8 cellular contexts compared by ENCODE assay signal in genomic region chr18:34707670-34708069, GRCh38. TPM values are rescaled to one million over a fixed set of nuclear protein-coding genes. Genes with fewer than 3 reads are reported as not detected.
DNase-seq lines count a peak whose midpoint lies in the region; ATAC-seq and TF ChIP-seq lines count a peak whose summit lies in the region.

No MANE protein-coding gene starts in this region.

- ATAC-seq in HCT116 (peak; percentile 80), HG02798 (IDR thresholded peaks at IDR 0.05; ENCODE audit: poor library complexity, unreplicated experiment) (no peak), GM21723 (IDR thresholded peaks at IDR 0.05; ENCODE audit: unreplicated experiment) (no peak)

- H3K27me3 ChIP-seq in HCT116 (ENCODE audit: insufficient read depth, low read length) = no peaks in the 10 kb centered on the region

- H3K9me3 ChIP-seq in HCT116 (ENCODE audit: control insufficient read depth in 1 of 2, insufficient read depth in 1 of 2, low read depth in 1 of 2, low read length in 2 of 2) = no peaks in the 10 kb centered on the region

- peak overlapping the region; percentile 14; the same call in 1 of the 2 replicates for H3K27ac ChIP-seq in HCT116 (ENCODE audit: low read depth, low read length)

- POLR2A ChIA-PET in HCT116 (lab: Charles Lee) = no interaction called here

- no peaks in the 10 kb centered on the region for H4K20me1 ChIP-seq in HCT116 (ENCODE audit: insufficient read depth)

- peak overlapping the region in 1 of 2 experiments; percentile 43; a peak in 2 of 4 replicates for H3K4me3 ChIP-seq in HCT116 (replicated peaks in 1 of 2; ENCODE audit: low read depth in 1 of 2, low read length in 2 of 2)

- no peak overlapping the region; the same call in 1 of the 2 replicates for H3K9ac ChIP-seq in HCT116 (ENCODE audit: low read length)

- intact Hi-C loops in HCT116 (cut with micrococcal nuclease) = no loop called here

- H2AFZ ChIP-seq in HCT116 (ENCODE audit: low read depth, low read length, poor library complexity, severe bottlenecking) = peak overlapping the region; percentile 79

- CTCF ChIA-PET in HCT116 (lab: Charles Lee) = no interaction called here

- peak overlapping the region; percentile 71 for H3K4me2 ChIP-seq in HCT116 (ENCODE audit: low read length)

- no peaks in the 10 kb centered on the region for H3K36me3 ChIP-seq in HCT116 (ENCODE audit: control insufficient read depth in 1 of 2, insufficient read depth in 2 of 2, low read length in 2 of 2)

- BruUV-seq in HCT116 (replicated peaks; lab: Mats Ljungman, UMichigan) = no TSS peak

- no peaks in the 10 kb centered on the region for H3K9me2 ChIP-seq in HCT116 (ENCODE audit: insufficient read depth)

- DNase-seq in HCT116 (ENCODE audit: low read depth, low spot score) (peak; percentile 70), NCI-H82 treated with DMSO at 0.1 percent for 48 hours (lab: John Stamatoyannopoulos, UW; ENCODE audit: unreplicated experiment) (peak; percentile 49), fibroblast of gingiva (ENCODE audit: low read depth) (peak; percentile 90), putamen (ENCODE audit: low spot score) (peak; percentile 64), epidermal melanocyte (ENCODE audit: insufficient read length, low spot score) (no peak), NCI-H1694 treated with DMSO at 0.1 percent for 48 hours (lab: John Stamatoyannopoulos, UW) (no peak)

- no peak for TF ChIP-seq CTCF in HCT116 (IDR thresholded peaks at IDR 0.05 in 2 of 3, conservative IDR thresholded peaks at IDR 0.05 in 1 of 3; ENCODE audit: borderline replicate concordance in 1 of 3, insufficient read depth in 1 of 3, low read depth in 2 of 3, low read length in 2 of 3)

- peaks cover 19 to 20% of the 10 kb centered on the region in 2 experiments for H3K4me1 ChIP-seq in HCT116 (ENCODE audit: control insufficient read depth in 1 of 2, insufficient read depth in 2 of 2, low read length in 2 of 2)

- no peaks in the 10 kb centered on the region for H3K79me2 ChIP-seq in HCT116 (ENCODE audit: insufficient read depth, low read length)

- no peak for TF ChIP-seq POLR2A in HCT116 (IDR thresholded peaks at IDR 0.05; ENCODE audit: borderline replicate concordance, extremely low read depth, insufficient read depth, insufficient read length)

- RAD21 ChIA-PET in HCT116 (lab: Charles Lee; ENCODE audit: low non-redundant PET in 1 of 2, low total read pairs in 2 of 2, uncharacterized antibody in 2 of 2, unreplicated experiment in 2 of 2) = no interaction called here

- no peak for TF ChIP-seq RAD21 in HCT116 (IDR thresholded peaks at IDR 0.05; ENCODE audit: low read depth)

TF ChIP-seq in HCT116, 20 proteins besides CTCF, POLR2A, EP300 and RAD21:
- TF ChIP-seq FOSL1 (IDR thresholded peaks at IDR 0.05; ENCODE audit: low read depth) (peak; percentile 92), ZFX (IDR thresholded peaks at IDR 0.05) (no peak), EGR1 (IDR thresholded peaks at IDR 0.05; ENCODE audit: low read depth) (no peak), CEBPB (IDR thresholded peaks at IDR 0.05; ENCODE audit: low read depth) (peak; percentile 48; the same call in 1 of the 2 replicates), ZBTB33 (IDR thresholded peaks at IDR 0.05; ENCODE audit: extremely low read depth, insufficient replicate concordance, low read length) (no peak), TCF7L2 (IDR thresholded peaks at IDR 0.05; ENCODE audit: borderline replicate concordance, extremely low read depth, insufficient read depth, insufficient read length) (peak; percentile 67), JUND (IDR thresholded peaks at IDR 0.05) (peak; percentile 78), CBX3 (IDR thresholded peaks at IDR 0.05; ENCODE audit: low read depth) (no peak), ZNF274 (IDR thresholded peaks at IDR 0.05; ENCODE audit: low read depth, low read length) (no peak), YY1 (IDR thresholded peaks at IDR 0.05; ENCODE audit: extremely low read depth, insufficient replicate concordance, low read depth, low read length) (no peak), ATF3 (IDR thresholded peaks at IDR 0.05) (peak; percentile 38; the same call in 1 of the 2 replicates), EZH2 (IDR thresholded peaks at IDR 0.05) (no peak), EZH2phosphoT487 (IDR thresholded peaks at IDR 0.05; ENCODE audit: borderline replicate concordance) (no peak), SRF (IDR thresholded peaks at IDR 0.05; ENCODE audit: low read depth) (no peak), SIN3A (IDR thresholded peaks at IDR 0.05; ENCODE audit: low read depth) (no peak), ELF1 (IDR thresholded peaks at IDR 0.05; ENCODE audit: borderline replicate concordance, low read depth) (no peak), SP1 (IDR thresholded peaks at IDR 0.05; ENCODE audit: low read depth) (peak; percentile 54), POLR2AphosphoS5 (IDR thresholded peaks at IDR 0.05; ENCODE audit: low read depth, low read length) (no peak)
- TF ChIP-seq, protein P1, sequence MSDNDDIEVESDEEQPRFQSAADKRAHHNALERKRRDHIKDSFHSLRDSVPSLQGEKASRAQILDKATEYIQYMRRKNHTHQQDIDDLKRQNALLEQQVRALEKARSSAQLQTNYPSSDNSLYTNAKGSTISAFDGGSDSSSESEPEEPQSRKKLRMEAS (IDR thresholded peaks at IDR 0.05) = peak; percentile 18; the same call in 1 of the 2 replicates
- TF ChIP-seq, protein P2, sequence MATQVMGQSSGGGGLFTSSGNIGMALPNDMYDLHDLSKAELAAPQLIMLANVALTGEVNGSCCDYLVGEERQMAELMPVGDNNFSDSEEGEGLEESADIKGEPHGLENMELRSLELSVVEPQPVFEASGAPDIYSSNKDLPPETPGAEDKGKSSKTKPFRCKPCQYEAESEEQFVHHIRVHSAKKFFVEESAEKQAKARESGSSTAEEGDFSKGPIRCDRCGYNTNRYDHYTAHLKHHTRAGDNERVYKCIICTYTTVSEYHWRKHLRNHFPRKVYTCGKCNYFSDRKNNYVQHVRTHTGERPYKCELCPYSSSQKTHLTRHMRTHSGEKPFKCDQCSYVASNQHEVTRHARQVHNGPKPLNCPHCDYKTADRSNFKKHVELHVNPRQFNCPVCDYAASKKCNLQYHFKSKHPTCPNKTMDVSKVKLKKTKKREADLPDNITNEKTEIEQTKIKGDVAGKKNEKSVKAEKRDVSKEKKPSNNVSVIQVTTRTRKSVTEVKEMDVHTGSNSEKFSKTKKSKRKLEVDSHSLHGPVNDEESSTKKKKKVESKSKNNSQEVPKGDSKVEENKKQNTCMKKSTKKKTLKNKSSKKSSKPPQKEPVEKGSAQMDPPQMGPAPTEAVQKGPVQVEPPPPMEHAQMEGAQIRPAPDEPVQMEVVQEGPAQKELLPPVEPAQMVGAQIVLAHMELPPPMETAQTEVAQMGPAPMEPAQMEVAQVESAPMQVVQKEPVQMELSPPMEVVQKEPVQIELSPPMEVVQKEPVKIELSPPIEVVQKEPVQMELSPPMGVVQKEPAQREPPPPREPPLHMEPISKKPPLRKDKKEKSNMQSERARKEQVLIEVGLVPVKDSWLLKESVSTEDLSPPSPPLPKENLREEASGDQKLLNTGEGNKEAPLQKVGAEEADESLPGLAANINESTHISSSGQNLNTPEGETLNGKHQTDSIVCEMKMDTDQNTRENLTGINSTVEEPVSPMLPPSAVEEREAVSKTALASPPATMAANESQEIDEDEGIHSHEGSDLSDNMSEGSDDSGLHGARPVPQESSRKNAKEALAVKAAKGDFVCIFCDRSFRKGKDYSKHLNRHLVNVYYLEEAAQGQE (IDR thresholded peaks at IDR 0.05; ENCODE audit: low read depth) = no peak
TF ChIP-seq in HCT116: peak in this region for 7.

RNA-seq across cellular contexts. Expression of gene DTNA, which starts 2.4 kb away (rescaled TPM):
- total RNA-seq in HCT116 (2021; ENCODE audit: unreplicated experiment) = 9.6 TPM
- 6.9 and 7.0 TPM in 2 replicates for polyA plus RNA-seq in HCT116 (2012)

Comparison
In these comparisons a context has a peak if more than half of its experiments do, and no peak if none do; other contexts are left out.
1. DNase-seq: peak in HCT116 (single experiment), NCI-H82 treated with DMSO at 0.1 percent for 48 hours (single experiment), fibroblast of gingiva (single experiment) and putamen (single experiment); none in epidermal melanocyte (single experiment) and NCI-H1694 treated with DMSO at 0.1 percent for 48 hours (single experiment).